ENCODE assay signal across 7 cellular contexts in the genomic region with DNA sequence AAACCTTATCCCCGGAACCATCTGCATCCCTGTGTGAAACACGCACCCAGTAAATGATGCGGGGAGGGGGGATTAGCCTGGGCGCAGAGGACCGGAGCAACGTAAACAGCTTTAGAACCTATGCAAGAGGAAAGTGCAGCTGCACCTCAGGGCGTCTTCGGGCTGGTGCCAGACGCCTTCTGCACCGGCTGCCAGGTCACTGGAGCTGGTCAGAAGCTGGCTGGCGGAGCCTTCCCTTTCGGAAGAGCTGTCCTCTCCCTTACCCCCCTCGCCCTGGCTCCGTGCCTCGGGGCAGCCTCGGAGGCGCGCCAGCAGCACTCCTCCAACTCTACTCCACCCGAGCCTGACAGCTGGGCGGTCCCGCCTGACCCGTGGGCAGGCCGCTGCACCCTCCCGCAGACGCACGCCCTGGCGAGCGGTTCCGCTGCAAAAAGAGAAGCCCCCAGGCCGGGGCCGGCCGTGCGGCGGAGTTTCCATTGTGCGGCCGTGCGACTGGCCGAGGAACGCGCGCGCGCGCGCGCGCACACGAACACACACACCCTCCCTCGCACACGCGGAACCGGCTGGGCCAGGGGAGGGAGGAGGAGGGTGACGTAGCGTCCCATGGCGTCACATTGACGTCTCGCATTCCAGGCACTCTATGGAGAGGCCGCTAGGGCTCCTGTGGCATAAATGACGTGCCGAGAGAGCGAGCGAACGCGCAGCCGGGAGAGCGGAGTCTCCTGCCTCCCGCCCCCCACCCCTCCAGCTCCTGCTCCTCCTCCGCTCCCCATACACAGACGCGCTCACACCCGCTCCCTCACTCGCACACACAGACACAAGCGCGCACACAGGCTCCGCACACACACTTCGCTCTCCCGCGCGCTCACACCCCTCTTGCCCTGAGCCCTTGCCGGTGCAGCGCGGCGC.
A peak's percentile ranks its signal among the peaks of the same experiment; 100 is the strongest.
DNase-seq lines count a peak whose midpoint lies in the region; ATAC-seq and TF ChIP-seq lines count a peak whose summit lies in the region.

Gene NR4A3, plus strand, starts transcription at position 699 of the 909 bp plus-strand sequence. CDS start 6,158 bp downstream, outside the sequence.

- peak within 1 kb of the TSS; percentile 83 for H3K4me3 ChIP-seq in retinal pigment epithelial cell (ENCODE audit: low read length)

- no peak for TF ChIP-seq CTCF in retinal pigment epithelial cell (conservative IDR thresholded peaks at IDR 0.05; ENCODE audit: low read depth, low read length)

- ATAC-seq in GM18505 (IDR thresholded peaks at IDR 0.05; ENCODE audit: unreplicated experiment): peak; percentile 30
- ATAC-seq in HG02973 (IDR thresholded peaks at IDR 0.05; ENCODE audit: unreplicated experiment): peak; percentile 32

- TF ChIP-seq POLR2A in GM18505 (IDR thresholded peaks at IDR 0.05; ENCODE audit: borderline replicate concordance, extremely low read depth, insufficient read depth, insufficient read length): peak; percentile 52

- DNase-seq in NCI-H2029 treated with DMSO at 0.1 percent for 48 hours (lab: John Stamatoyannopoulos, UW) (peak; percentile 65), T1000 (lab: John Stamatoyannopoulos, UW) (peak; percentile 89), astrocyte of the hippocampus (ENCODE audit: low read depth, low spot score) (peak; percentile 99), hippocampal formation (lab: John Stamatoyannopoulos, UW) (peak; percentile 88 to 94), retinal pigment epithelial cell (ENCODE audit: low read depth) (peak; percentile 93)

Comparison
In these comparisons a context has a peak if more than half of its experiments do, and no peak if none do; other contexts are left out.
1. Peak in every context shown above with its lines: DNase-seq, ATAC-seq and H3K4me3 ChIP-seq.